20 cellular contexts compared by ENCODE assay signal in genomic region chr14:80618751-80619329, GRCh38.
"Had no signal": no experiment of that assay in that cellular context is flagged by ENCODE, and none has a peak within 500 bp of the region (broad histone marks: within the 10 kb centered on the region; RNA-seq: fewer than 3 reads in every experiment).

No MANE protein-coding gene starts in this region.

- H3K9me3 ChIP-seq: colonic mucosa, gastrocnemius medialis, lower lobe of right lung, mucosa of descending colon, neutrophil, right lobe of liver, thoracic aorta, tibial nerve, upper lobe of right lung, uterus had no signal

- H3K4me1 ChIP-seq: colonic mucosa, gastrocnemius medialis, lower lobe of right lung, right lobe of liver, tibial nerve, upper lobe of right lung, uterus had no signal

- H3K27ac ChIP-seq: colonic mucosa, gastrocnemius medialis, lower lobe of right lung, neutrophil, parathyroid adenoma, right lobe of liver, thoracic aorta, tibial nerve, upper lobe of right lung, uterus had no signal

- H3K4me3 ChIP-seq: colonic mucosa, gastrocnemius medialis, lower lobe of right lung, mucosa of descending colon, right lobe of liver, thoracic aorta, tibial nerve, upper lobe of right lung, uterus had no signal

- DNase-seq: colonic mucosa; effector memory CD8-positive, alpha-beta T cell; gastrocnemius medialis; head of caudate nucleus; left ventricle myocardium superior; lower lobe of right lung; mucosa of descending colon; naive B cell; right lobe of liver; small intestine; stimulated activated CD4-positive, alpha-beta T cell treated with anti-CD3 and anti-CD28 coated beads, Interleukin-15, amount 100 ng/mL, for 24 hours; stimulated activated CD4-positive, alpha-beta T cell treated with anti-CD3 and anti-CD28 coated beads, Interleukin-2, amount 100 ng/mL, for 48 hours; stimulated activated naive B cell treated with anti-CD40 and anti-IgM and Interleukin-4, amounts not matched to agents 10 μg/mL and 1 μg/mL and 100 μg/mL, for 72 hours; upper lobe of right lung; uterus had no signal

- H3K27me3 ChIP-seq: colonic mucosa, gastrocnemius medialis, neutrophil, right lobe of liver, tibial nerve, upper lobe of right lung, uterus had no signal

- ATAC-seq: effector memory CD8-positive, alpha-beta T cell; gastrocnemius medialis; left ventricle myocardium superior; lower lobe of right lung; mucosa of descending colon; natural killer cell treated with Interleukin-12 subunit alpha and Interleukin-12 subunit beta and Interleukin-15 and Interleukin-18, amount 100 ng/mL, for 72 hours; right lobe of liver; stimulated activated naive B cell treated with anti-CD40 and anti-IgM and Interleukin-4, amounts not matched to agents 10 μg/mL and 1 μg/mL and 100 μg/mL, for 72 hours; upper lobe of right lung had no signal

- H3K36me3 ChIP-seq: colonic mucosa, gastrocnemius medialis, lower lobe of right lung, neutrophil, right lobe of liver, thoracic aorta, tibial nerve, upper lobe of right lung, uterus had no signal
